Comparison of ENCODE assay signal across 7 cellular contexts in genomic region chr6:94163877-94164276, GRCh38.
"Had no signal": no experiment of that assay in that cellular context is flagged by ENCODE, and none has a peak within 500 bp of the region (broad histone marks: within the 10 kb centered on the region; RNA-seq: fewer than 3 reads in every experiment).

No MANE protein-coding gene starts in this region.

- FAIRE-seq: GM12878, GM12891, GM12892, GM18507, GM19239 had no signal

- ATAC-seq: GM12878 had no signal

- H3K4me3 ChIP-seq: GM12878 had no signal

- DNase-seq: GDM1, GF-D8 had no signal
